In the genomic region with DNA sequence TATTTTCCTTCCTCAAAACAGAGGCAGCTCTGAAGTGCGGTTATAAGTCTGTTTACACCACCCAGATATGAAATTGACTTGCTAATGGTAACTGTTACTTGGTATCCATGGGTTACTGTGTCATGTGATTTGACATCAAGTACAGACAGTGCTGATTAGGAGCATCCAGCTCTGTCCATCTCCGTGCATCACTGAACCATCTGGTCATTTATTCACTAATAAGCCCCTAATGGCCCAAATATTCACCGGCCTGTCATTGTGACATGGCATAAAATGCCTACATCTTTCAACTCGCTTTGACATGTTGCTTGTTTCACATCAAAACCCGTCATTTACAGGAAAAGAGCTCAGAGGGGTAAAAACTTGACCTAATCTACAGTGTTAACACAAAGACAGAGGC, we compare ENCODE assay signal across 1 cellular context.
TF ChIP-seq lines count a peak whose summit lies in the region.

No MANE protein-coding gene starts in this region.

TF ChIP-seq in K562, 482 proteins besides CTCF, POLR2A, EP300 and RAD21 (continued from another document):
- TF ChIP-seq, protein P1, sequence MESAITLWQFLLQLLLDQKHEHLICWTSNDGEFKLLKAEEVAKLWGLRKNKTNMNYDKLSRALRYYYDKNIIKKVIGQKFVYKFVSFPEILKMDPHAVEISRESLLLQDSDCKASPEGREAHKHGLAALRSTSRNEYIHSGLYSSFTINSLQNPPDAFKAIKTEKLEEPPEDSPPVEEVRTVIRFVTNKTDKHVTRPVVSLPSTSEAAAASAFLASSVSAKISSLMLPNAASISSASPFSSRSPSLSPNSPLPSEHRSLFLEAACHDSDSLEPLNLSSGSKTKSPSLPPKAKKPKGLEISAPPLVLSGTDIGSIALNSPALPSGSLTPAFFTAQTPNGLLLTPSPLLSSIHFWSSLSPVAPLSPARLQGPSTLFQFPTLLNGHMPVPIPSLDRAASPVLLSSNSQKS (CRISPR knock-in tag; IDR thresholded peaks at IDR 0.05) = no peak
